Comparison of ENCODE assay signal across 1 cellular context in the genomic region with DNA sequence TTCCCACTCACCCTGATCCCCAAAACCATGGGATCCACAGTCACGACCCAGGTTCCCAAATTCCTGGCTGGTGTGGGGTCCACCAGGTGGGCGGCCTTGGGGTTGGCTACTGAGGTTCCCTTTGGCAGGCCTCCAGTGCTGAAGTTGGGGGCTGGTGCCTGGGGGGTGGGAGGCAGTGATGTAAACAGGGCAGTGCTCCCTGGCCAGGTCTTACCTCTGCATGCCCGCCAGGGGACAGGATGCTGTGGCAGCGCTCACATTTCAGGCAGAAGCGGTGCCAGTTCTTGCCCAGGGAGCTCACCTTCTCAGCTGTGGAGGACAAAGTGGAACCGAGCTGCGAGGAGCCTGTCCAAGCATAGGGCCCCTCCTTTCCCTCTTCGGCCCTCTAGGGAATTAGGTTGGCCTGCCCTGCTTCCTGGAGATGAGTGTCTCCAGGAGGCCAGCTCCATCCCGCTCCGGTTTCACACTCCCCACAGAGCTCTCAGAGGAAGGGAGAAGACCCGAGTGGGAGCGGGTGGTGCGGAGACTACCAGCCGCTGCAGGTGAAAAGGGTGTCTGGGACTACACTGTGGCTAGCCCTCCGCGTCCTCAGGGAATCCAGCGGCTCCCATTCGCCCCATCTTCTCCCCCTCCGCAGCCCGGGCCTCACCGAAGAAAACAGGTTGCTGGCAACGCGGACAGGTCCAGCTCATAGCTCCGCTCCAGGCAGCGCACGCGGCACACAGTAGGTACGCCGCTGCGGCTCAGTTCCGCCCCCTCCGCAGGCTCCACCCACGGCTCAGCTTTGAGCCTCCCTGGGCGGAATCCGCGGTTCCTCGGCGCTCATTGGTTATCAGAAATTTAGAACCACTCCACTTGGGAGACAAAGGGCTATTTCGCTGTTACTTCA.
TF ChIP-seq lines count a peak whose summit lies in the region.

Gene CRIP3, minus strand, starts transcription at position 726 of the 889 bp plus-strand sequence. Its CDS starts 34 bp downstream, at position 692.

TF ChIP-seq in WTC11, 78 proteins besides CTCF, POLR2A, EP300 and RAD21 (continued from another document):
- TF ChIP-seq ZNF512 (CRISPR knock-in tag; IDR thresholded peaks at IDR 0.05; ENCODE audit: borderline replicate concordance) (no peak), FOXK1 (CRISPR knock-in tag; IDR thresholded peaks at IDR 0.05) (peak; percentile 72), ELF4 (CRISPR knock-in tag; IDR thresholded peaks at IDR 0.05; ENCODE audit: low read depth) (no peak), ZNF219 (CRISPR knock-in tag; IDR thresholded peaks at IDR 0.05; ENCODE audit: borderline replicate concordance) (no peak), ATF1 (CRISPR knock-in tag; IDR thresholded peaks at IDR 0.05) (no peak), ZNF263 (CRISPR knock-in tag; IDR thresholded peaks at IDR 0.05; ENCODE audit: low read depth) (peak; percentile 48; the same call in 1 of the 2 replicates), ZBTB43 (CRISPR knock-in tag; IDR thresholded peaks at IDR 0.05) (0 out of 2 replicates have a peak, but pooled peaks have one; percentile 36), ZBTB21 (CRISPR knock-in tag; IDR thresholded peaks at IDR 0.05; ENCODE audit: borderline replicate concordance) (no peak), MYBL2 (CRISPR knock-in tag; IDR thresholded peaks at IDR 0.05) (peak; percentile 81; the same call in 1 of the 2 replicates), ZNF281 (CRISPR knock-in tag; IDR thresholded peaks at IDR 0.05) (0 out of 2 replicates have a peak, but pooled peaks have one; percentile 24), MAX (CRISPR knock-in tag; IDR thresholded peaks at IDR 0.05) (peak; percentile 93), SP1 (CRISPR knock-in tag; conservative IDR thresholded peaks at IDR 0.05) (peak; percentile 56; the same call in 1 of the 2 replicates), NFE2L1 (CRISPR knock-in tag; IDR thresholded peaks at IDR 0.05) (no peak; the same call in 1 of the 2 replicates), OVOL2 (CRISPR knock-in tag; IDR thresholded peaks at IDR 0.05; ENCODE audit: borderline replicate concordance) (no peak)
- TF ChIP-seq, protein P1, sequence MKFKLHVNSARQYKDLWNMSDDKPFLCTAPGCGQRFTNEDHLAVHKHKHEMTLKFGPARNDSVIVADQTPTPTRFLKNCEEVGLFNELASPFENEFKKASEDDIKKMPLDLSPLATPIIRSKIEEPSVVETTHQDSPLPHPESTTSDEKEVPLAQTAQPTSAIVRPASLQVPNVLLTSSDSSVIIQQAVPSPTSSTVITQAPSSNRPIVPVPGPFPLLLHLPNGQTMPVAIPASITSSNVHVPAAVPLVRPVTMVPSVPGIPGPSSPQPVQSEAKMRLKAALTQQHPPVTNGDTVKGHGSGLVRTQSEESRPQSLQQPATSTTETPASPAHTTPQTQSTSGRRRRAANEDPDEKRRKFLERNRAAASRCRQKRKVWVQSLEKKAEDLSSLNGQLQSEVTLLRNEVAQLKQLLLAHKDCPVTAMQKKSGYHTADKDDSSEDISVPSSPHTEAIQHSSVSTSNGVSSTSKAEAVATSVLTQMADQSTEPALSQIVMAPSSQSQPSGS (CRISPR knock-in tag; IDR thresholded peaks at IDR 0.05; ENCODE audit: borderline replicate concordance, low read depth) = no peak
- TF ChIP-seq, protein P2, sequence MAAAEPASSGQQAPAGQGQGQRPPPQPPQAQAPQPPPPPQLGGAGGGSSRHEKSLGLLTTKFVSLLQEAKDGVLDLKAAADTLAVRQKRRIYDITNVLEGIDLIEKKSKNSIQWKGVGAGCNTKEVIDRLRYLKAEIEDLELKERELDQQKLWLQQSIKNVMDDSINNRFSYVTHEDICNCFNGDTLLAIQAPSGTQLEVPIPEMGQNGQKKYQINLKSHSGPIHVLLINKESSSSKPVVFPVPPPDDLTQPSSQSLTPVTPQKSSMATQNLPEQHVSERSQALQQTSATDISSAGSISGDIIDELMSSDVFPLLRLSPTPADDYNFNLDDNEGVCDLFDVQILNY (CRISPR knock-in tag; IDR thresholded peaks at IDR 0.05) = peak; percentile 88; the same call in 1 of the 2 replicates
- TF ChIP-seq, protein P3, sequence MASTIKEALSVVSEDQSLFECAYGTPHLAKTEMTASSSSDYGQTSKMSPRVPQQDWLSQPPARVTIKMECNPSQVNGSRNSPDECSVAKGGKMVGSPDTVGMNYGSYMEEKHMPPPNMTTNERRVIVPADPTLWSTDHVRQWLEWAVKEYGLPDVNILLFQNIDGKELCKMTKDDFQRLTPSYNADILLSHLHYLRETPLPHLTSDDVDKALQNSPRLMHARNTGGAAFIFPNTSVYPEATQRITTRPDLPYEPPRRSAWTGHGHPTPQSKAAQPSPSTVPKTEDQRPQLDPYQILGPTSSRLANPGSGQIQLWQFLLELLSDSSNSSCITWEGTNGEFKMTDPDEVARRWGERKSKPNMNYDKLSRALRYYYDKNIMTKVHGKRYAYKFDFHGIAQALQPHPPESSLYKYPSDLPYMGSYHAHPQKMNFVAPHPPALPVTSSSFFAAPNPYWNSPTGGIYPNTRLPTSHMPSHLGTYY (CRISPR knock-in tag; IDR thresholded peaks at IDR 0.05) = no peak
- TF ChIP-seq, protein P4, sequence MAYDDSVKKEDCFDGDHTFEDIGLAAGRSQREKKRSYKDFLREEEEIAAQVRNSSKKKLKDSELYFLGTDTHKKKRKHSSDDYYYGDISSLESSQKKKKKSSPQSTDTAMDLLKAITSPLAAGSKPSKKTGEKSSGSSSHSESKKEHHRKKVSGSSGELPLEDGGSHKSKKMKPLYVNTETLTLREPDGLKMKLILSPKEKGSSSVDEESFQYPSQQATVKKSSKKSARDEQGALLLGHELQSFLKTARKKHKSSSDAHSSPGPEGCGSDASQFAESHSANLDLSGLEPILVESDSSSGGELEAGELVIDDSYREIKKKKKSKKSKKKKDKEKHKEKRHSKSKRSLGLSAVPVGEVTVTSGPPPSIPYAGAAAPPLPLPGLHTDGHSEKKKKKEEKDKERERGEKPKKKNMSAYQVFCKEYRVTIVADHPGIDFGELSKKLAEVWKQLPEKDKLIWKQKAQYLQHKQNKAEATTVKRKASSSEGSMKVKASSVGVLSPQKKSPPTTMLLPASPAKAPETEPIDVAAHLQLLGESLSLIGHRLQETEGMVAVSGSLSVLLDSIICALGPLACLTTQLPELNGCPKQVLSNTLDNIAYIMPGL (CRISPR knock-in tag; IDR thresholded peaks at IDR 0.05) = peak; percentile 44; the same call in 1 of the 2 replicates
- TF ChIP-seq, protein P5, sequence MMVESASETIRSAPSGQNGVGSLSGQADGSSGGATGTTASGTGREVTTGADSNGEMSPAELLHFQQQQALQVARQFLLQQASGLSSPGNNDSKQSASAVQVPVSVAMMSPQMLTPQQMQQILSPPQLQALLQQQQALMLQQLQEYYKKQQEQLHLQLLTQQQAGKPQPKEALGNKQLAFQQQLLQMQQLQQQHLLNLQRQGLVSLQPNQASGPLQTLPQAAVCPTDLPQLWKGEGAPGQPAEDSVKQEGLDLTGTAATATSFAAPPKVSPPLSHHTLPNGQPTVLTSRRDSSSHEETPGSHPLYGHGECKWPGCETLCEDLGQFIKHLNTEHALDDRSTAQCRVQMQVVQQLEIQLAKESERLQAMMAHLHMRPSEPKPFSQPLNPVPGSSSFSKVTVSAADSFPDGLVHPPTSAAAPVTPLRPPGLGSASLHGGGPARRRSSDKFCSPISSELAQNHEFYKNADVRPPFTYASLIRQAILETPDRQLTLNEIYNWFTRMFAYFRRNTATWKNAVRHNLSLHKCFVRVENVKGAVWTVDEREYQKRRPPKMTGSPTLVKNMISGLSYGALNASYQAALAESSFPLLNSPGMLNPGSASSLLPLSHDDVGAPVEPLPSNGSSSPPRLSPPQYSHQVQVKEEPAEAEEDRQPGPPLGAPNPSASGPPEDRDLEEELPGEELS (CRISPR knock-in tag; IDR thresholded peaks at IDR 0.05) = peak; percentile 73; the same call in 1 of the 2 replicates
- TF ChIP-seq, protein P6, sequence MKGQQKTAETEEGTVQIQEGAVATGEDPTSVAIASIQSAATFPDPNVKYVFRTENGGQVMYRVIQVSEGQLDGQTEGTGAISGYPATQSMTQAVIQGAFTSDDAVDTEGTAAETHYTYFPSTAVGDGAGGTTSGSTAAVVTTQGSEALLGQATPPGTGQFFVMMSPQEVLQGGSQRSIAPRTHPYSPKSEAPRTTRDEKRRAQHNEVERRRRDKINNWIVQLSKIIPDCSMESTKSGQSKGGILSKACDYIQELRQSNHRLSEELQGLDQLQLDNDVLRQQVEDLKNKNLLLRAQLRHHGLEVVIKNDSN (CRISPR knock-in tag; IDR thresholded peaks at IDR 0.05) = peak; percentile 40; the same call in 1 of the 2 replicates
- TF ChIP-seq, protein P7, sequence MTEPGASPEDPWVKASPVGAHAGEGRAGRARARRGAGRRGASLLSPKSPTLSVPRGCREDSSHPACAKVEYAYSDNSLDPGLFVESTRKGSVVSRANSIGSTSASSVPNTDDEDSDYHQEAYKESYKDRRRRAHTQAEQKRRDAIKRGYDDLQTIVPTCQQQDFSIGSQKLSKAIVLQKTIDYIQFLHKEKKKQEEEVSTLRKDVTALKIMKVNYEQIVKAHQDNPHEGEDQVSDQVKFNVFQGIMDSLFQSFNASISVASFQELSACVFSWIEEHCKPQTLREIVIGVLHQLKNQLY (CRISPR knock-in tag; IDR thresholded peaks at IDR 0.05) = no peak
